ENCODE assay signal across 1 cellular context in genomic region chr18:63158012-63158631, GRCh38.
TF ChIP-seq lines count a peak whose summit lies in the region.

No MANE protein-coding gene starts in this region.

TF ChIP-seq in GM12878, 131 proteins besides CTCF, POLR2A, EP300 and RAD21 (continued from another document):
- TF ChIP-seq, protein P1, sequence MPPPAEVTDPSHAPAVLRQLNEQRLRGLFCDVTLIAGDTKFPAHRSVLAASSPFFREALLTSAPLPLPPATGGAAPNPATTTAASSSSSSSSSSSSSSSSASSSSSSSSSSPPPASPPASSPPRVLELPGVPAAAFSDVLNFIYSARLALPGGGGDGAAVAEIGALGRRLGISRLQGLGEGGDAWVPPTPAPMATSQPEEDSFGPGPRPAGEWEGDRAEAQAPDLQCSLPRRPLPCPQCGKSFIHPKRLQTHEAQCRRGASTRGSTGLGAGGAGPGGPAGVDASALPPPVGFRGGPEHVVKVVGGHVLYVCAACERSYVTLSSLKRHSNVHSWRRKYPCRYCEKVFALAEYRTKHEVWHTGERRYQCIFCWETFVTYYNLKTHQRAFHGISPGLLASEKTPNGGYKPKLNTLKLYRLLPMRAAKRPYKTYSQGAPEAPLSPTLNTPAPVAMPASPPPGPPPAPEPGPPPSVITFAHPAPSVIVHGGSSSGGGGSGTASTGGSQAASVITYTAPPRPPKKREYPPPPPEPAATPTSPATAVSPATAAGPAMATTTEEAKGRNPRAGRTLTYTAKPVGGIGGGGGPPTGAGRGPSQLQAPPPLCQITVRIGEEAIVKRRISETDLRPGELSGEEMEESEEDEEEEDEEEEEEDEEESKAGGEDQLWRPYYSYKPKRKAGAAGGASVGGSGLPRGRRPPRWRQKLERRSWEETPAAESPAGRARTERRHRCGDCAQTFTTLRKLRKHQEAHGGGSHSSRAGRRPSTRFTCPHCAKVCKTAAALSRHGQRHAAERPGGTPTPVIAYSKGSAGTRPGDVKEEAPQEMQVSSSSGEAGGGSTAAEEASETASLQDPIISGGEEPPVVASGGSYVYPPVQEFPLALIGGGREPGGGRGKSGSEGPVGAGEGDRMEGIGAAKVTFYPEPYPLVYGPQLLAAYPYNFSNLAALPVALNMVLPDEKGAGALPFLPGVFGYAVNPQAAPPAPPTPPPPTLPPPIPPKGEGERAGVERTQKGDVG (CRISPR knock-in tag; IDR thresholded peaks at IDR 0.05): 0 out of 2 replicates have a peak, but pooled peaks have one; percentile 57
- TF ChIP-seq NBN (IDR thresholded peaks at IDR 0.05): no peak
- 0 out of 2 replicates have a peak, but pooled peaks have one; percentile 38 for TF ChIP-seq TCF12 (IDR thresholded peaks at IDR 0.05; ENCODE audit: low read depth, low read length)
TF ChIP-seq in GM12878: peak in this region for 14.
